8 cellular contexts compared by ENCODE assay signal in the genomic region with DNA sequence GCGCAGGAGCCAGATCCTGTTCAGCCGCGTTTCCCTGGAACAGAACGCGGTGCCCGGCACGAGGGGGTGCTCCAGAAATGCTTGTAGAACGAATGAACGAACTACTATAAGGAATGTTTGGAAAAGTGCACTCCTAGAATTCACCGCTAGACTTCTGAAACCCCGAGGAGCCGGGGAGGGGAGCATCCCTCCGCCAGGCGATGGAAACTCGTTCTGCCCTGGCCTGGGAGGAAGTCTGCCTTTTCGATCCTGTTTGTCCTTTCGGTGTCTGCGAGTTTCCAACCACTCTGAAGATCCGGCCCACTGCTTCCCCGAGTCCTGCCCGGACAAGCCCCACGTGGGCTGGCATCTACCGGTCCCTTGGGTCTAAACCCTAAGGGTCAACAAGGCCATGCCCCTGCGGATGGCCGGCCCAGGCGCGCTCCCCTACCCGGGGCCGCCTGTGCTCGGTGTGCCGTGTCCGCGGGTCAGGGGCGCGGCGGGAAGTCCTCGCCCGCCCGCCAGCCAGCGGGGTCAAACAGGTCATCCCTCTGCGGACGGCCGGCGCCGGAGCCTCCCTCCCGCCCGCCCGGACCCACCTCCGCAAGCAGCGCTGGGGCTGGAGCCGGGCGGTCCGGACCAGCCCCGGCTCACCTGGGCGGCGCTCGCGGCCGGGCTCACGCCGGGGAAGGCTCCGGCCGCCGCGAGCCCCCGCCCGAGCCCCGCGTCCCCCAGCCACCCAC.
DNase-seq lines count a peak whose midpoint lies in the region; ATAC-seq and TF ChIP-seq lines count a peak whose summit lies in the region.

No MANE protein-coding gene starts in this region.

- DNase-seq in NCI-H526 treated with DMSO at 0.1 percent for 48 hours (lab: John Stamatoyannopoulos, UW) (peak; percentile 45), epithelial cell of esophagus (ENCODE audit: low read depth) (peak; percentile 55), NAMALWA (ENCODE audit: low spot score) (no peak), SKM-1 (lab: John Stamatoyannopoulos, UW; ENCODE audit: unreplicated experiment) (no peak)
- no peak for DNase-seq in effector memory CD4-positive, alpha-beta T cell

- H3K27me3 ChIP-seq in mucosa of stomach (ENCODE audit: control insufficient read depth, insufficient read depth, low read length), result no peaks in the 10 kb centered on the region
- peaks cover 19% of the 10 kb centered on the region for H3K27me3 ChIP-seq in effector memory CD4-positive, alpha-beta T cell (replicated peaks; ENCODE audit: control insufficient read depth, insufficient read depth, low read length, poor library complexity, severe bottlenecking)

- H3K9ac ChIP-seq in mucosa of stomach (ENCODE audit: low read length), result peak overlapping the region; percentile 53

- no peaks in the 10 kb centered on the region for H3K9me3 ChIP-seq in mucosa of stomach (ENCODE audit: control insufficient read depth, low read length)
- no peaks in the 10 kb centered on the region for H3K9me3 ChIP-seq in effector memory CD4-positive, alpha-beta T cell (ENCODE audit: control insufficient read depth, low read length)

- TF ChIP-seq CTCF in epithelial cell of esophagus (IDR thresholded peaks at IDR 0.05; ENCODE audit: insufficient read depth, low read depth, low read length, missing control alignments), result peak; percentile 34

- H3K4me3 ChIP-seq in GM08714 (ENCODE audit: low read length) (peak overlapping the region; percentile 57; the same call in 1 of the 2 replicates), epithelial cell of esophagus (ENCODE audit: low read length) (peak overlapping the region; percentile 93), mucosa of stomach (ENCODE audit: low read length) (peak overlapping the region; percentile 43)
- H3K4me3 ChIP-seq in effector memory CD4-positive, alpha-beta T cell (ENCODE audit: insufficient read depth, low read depth, low read length, poor library complexity, severe bottlenecking), result no peak overlapping the region

- ATAC-seq in GM21717 (IDR thresholded peaks at IDR 0.05; ENCODE audit: unreplicated experiment), result no peak

- peaks cover 25% of the 10 kb centered on the region for H3K4me1 ChIP-seq in mucosa of stomach (ENCODE audit: control insufficient read depth, insufficient read depth, low read length)
- peaks cover 16% of the 10 kb centered on the region for H3K4me1 ChIP-seq in effector memory CD4-positive, alpha-beta T cell (ENCODE audit: control insufficient read depth, insufficient read depth, low read length, poor library complexity, severe bottlenecking)

- H3K27ac ChIP-seq in effector memory CD4-positive, alpha-beta T cell (ENCODE audit: insufficient read depth, low read length, poor library complexity, severe bottlenecking), result no peak overlapping the region

- no peaks in the 10 kb centered on the region for H3K36me3 ChIP-seq in mucosa of stomach (ENCODE audit: control insufficient read depth, insufficient read depth, low read length)
- H3K36me3 ChIP-seq in effector memory CD4-positive, alpha-beta T cell (ENCODE audit: control insufficient read depth, insufficient read depth, low read length), result no peaks in the 10 kb centered on the region

Comparison
In these comparisons a context has a peak if more than half of its experiments do, and no peak if none do; other contexts are left out.
1. DNase-seq: peak in NCI-H526 treated with DMSO at 0.1 percent for 48 hours (single experiment) and epithelial cell of esophagus (single experiment); none in NAMALWA (single experiment), SKM-1 (single experiment) and effector memory CD4-positive, alpha-beta T cell (0 of 3).